In genomic region chr15:31280037-31280830, GRCh38 we compare ENCODE assay signal across 9 cellular contexts. TPM values are rescaled to one million over a fixed set of nuclear protein-coding genes. Genes with fewer than 3 reads are reported as not detected.
DNase-seq lines count a peak whose midpoint lies in the region; ATAC-seq and TF ChIP-seq lines count a peak whose summit lies in the region.
"Had no signal": no experiment of that assay in that cellular context is flagged by ENCODE, and none has a peak within 500 bp of the region (broad histone marks: within the 10 kb centered on the region; RNA-seq: fewer than 3 reads in every experiment).

No MANE protein-coding gene starts in this region.

- no peaks in the 10 kb centered on the region for H3K27me3 ChIP-seq in tibial artery

- POLR2A ChIA-PET in activated CD8-positive, alpha-beta T cell treated with anti-CD3 and anti-CD28 coated beads, Interleukin-2, amount 10 ng/mL, durations not matched to agents 7 days and 5 days (lab: Charles Lee), result no interaction called here
- POLR2A ChIA-PET in activated CD8-positive, alpha-beta T cell treated with anti-CD3 and anti-CD28 coated beads for 36 hours (lab: Charles Lee), result interaction anchor here (0.6 to 1.0 kb wide), 2 partner anchors 9 to 11 kb away, joined by 3 read pairs; no protein-coding TSS in a partner anchor
- POLR2A ChIA-PET in WTC11 (lab: Charles Lee), result no interaction called here

- no peaks in the 10 kb centered on the region for H3K9me3 Mint-ChIP-seq in activated CD8-positive, alpha-beta T cell treated with anti-CD3 and anti-CD28 coated beads, Interleukin-2, amount 10 ng/mL, durations not matched to agents 7 days and 5 days (ENCODE audit: insufficient read depth)
- H3K9me3 Mint-ChIP-seq in activated CD8-positive, alpha-beta T cell treated with anti-CD3 and anti-CD28 coated beads for 36 hours, result peaks cover 3% of the 10 kb centered on the region
- peaks cover 14% of the 10 kb centered on the region for H3K9me3 Mint-ChIP-seq in WTC11

- peak; percentile 15 for DNase-seq in activated CD8-positive, alpha-beta T cell treated with anti-CD3 and anti-CD28 coated beads, Interleukin-2, amount 10 ng/mL, durations not matched to agents 7 days and 5 days
- DNase-seq in activated CD8-positive, alpha-beta T cell treated with anti-CD3 and anti-CD28 coated beads for 36 hours, result no peak
- peak; percentile 6 for DNase-seq in WTC11 (ENCODE audit: low spot score)
- DNase-seq in left kidney (ENCODE audit: low read depth, low spot score), result peak; percentile 80
- DNase-seq in tibial artery, result peak; percentile 20 to 58

- no peak for TF ChIP-seq CTCF in activated CD8-positive, alpha-beta T cell treated with anti-CD3 and anti-CD28 coated beads for 36 hours (IDR thresholded peaks at IDR 0.05)
- TF ChIP-seq CTCF in WTC11 (IDR thresholded peaks at IDR 0.05), result no peak
- TF ChIP-seq CTCF in tibial artery (IDR thresholded peaks at IDR 0.05), result no peak

- intact Hi-C loops in activated CD8-positive, alpha-beta T cell treated with anti-CD3 and anti-CD28 coated beads for 36 hours (cut with micrococcal nuclease), result no loop called here
- intact Hi-C loops in tibial artery (cut with DNase I; ENCODE audit: low total_unique reads), result no loop called here

- H3K4me3 Mint-ChIP-seq in activated CD8-positive, alpha-beta T cell treated with anti-CD3 and anti-CD28 coated beads, Interleukin-2, amount 10 ng/mL, durations not matched to agents 7 days and 5 days, result no peak overlapping the region
- no peak overlapping the region for H3K4me3 Mint-ChIP-seq in activated CD8-positive, alpha-beta T cell treated with anti-CD3 and anti-CD28 coated beads for 36 hours
- no peak overlapping the region for H3K4me3 Mint-ChIP-seq in WTC11
- H3K4me3 Mint-ChIP-seq: B cell had no signal

- no peaks in the 10 kb centered on the region for H3K36me3 ChIP-seq in tibial artery

- no peak overlapping the region for H3K27ac ChIP-seq in tibial artery

- H3K27ac Mint-ChIP-seq in activated CD8-positive, alpha-beta T cell treated with anti-CD3 and anti-CD28 coated beads, Interleukin-2, amount 10 ng/mL, durations not matched to agents 7 days and 5 days, result no peak overlapping the region
- H3K27ac Mint-ChIP-seq in activated CD8-positive, alpha-beta T cell treated with anti-CD3 and anti-CD28 coated beads for 36 hours, result no peak overlapping the region
- H3K27ac Mint-ChIP-seq in WTC11, result no peak overlapping the region
- H3K27ac Mint-ChIP-seq: B cell had no signal

- peaks cover 0 to 21% (median 16%) of the 10 kb centered on the region in 4 donors for H3K4me1 ChIP-seq in tibial artery

- H3K27me3 Mint-ChIP-seq in activated CD8-positive, alpha-beta T cell treated with anti-CD3 and anti-CD28 coated beads, Interleukin-2, amount 10 ng/mL, durations not matched to agents 7 days and 5 days (ENCODE audit: low read depth), result peaks cover 6% of the 10 kb centered on the region
- no peaks in the 10 kb centered on the region for H3K27me3 Mint-ChIP-seq in activated CD8-positive, alpha-beta T cell treated with anti-CD3 and anti-CD28 coated beads for 36 hours
- no peaks in the 10 kb centered on the region; the same call in 1 of the 2 replicates for H3K27me3 Mint-ChIP-seq in WTC11 (ENCODE audit: low read depth)
- H3K27me3 Mint-ChIP-seq: B cell had no signal

- H3K4me1 Mint-ChIP-seq in activated CD8-positive, alpha-beta T cell treated with anti-CD3 and anti-CD28 coated beads, Interleukin-2, amount 10 ng/mL, durations not matched to agents 7 days and 5 days (ENCODE audit: low read depth), result peaks cover 2% of the 10 kb centered on the region
- H3K4me1 Mint-ChIP-seq in activated CD8-positive, alpha-beta T cell treated with anti-CD3 and anti-CD28 coated beads for 36 hours (ENCODE audit: low read depth), result peaks cover 5% of the 10 kb centered on the region
- H3K4me1 Mint-ChIP-seq in WTC11, result peaks cover 4% of the 10 kb centered on the region; the same call in 1 of the 2 replicates

- no peak overlapping the region for H3K4me3 ChIP-seq in tibial artery

- no peaks in the 10 kb centered on the region for H3K9me3 ChIP-seq in tibial artery

- ATAC-seq in activated CD8-positive, alpha-beta T cell treated with anti-CD3 and anti-CD28 coated beads, Interleukin-2, amount 10 ng/mL, durations not matched to agents 7 days and 5 days, result no peak
- ATAC-seq in activated CD8-positive, alpha-beta T cell treated with anti-CD3 and anti-CD28 coated beads for 36 hours, result no peak
- ATAC-seq in WTC11 (no peak), HG02798 (IDR thresholded peaks at IDR 0.05; ENCODE audit: poor library complexity, unreplicated experiment) (no peak), GM21526 (IDR thresholded peaks at IDR 0.05; ENCODE audit: low FRiP score, unreplicated experiment) (no peak), HG03469 (IDR thresholded peaks at IDR 0.05; ENCODE audit: unreplicated experiment) (no peak)

- CTCF ChIA-PET in activated CD8-positive, alpha-beta T cell treated with anti-CD3 and anti-CD28 coated beads, Interleukin-2, amount 10 ng/mL, durations not matched to agents 7 days and 5 days (lab: Charles Lee), result no interaction called here
- CTCF ChIA-PET in activated CD8-positive, alpha-beta T cell treated with anti-CD3 and anti-CD28 coated beads for 36 hours (lab: Charles Lee), result no interaction called here
- CTCF ChIA-PET in WTC11 (lab: Charles Lee), result interaction anchor here (1.0 to 2.0 kb wide), 2 partner anchors 23 to 80 kb away, joined by 3 to 6 read pairs; no protein-coding TSS in a partner anchor

- no peaks in the 10 kb centered on the region for H3K36me3 Mint-ChIP-seq in activated CD8-positive, alpha-beta T cell treated with anti-CD3 and anti-CD28 coated beads, Interleukin-2, amount 10 ng/mL, durations not matched to agents 7 days and 5 days (ENCODE audit: low read depth)
- H3K36me3 Mint-ChIP-seq in activated CD8-positive, alpha-beta T cell treated with anti-CD3 and anti-CD28 coated beads for 36 hours (ENCODE audit: low read depth), result no peaks in the 10 kb centered on the region
- H3K36me3 Mint-ChIP-seq in WTC11, result no peaks in the 10 kb centered on the region

TF ChIP-seq in WTC11, 78 proteins besides CTCF, POLR2A, EP300 and RAD21 (continues in another document):
- TF ChIP-seq ATF1 (CRISPR knock-in tag; IDR thresholded peaks at IDR 0.05) (no peak), FOXP1 (CRISPR knock-in tag; IDR thresholded peaks at IDR 0.05; ENCODE audit: borderline replicate concordance) (no peak), CREB1 (CRISPR knock-in tag; IDR thresholded peaks at IDR 0.05) (no peak), CREM (CRISPR knock-in tag; IDR thresholded peaks at IDR 0.05) (no peak), HMGXB4 (CRISPR knock-in tag; IDR thresholded peaks at IDR 0.05) (no peak), ZNF121 (CRISPR knock-in tag; IDR thresholded peaks at IDR 0.05) (no peak), ZNF512 (CRISPR knock-in tag; IDR thresholded peaks at IDR 0.05; ENCODE audit: borderline replicate concordance) (no peak), SMAD3 (CRISPR knock-in tag; IDR thresholded peaks at IDR 0.05; ENCODE audit: borderline replicate concordance) (no peak), ATF6 (CRISPR knock-in tag; IDR thresholded peaks at IDR 0.05) (no peak)

RNA-seq across cellular contexts. Expression of gene KLF13, which starts 46.4 kb away (rescaled TPM):
- 100 to 1,000 TPM; 214 to 215 TPM for total RNA-seq in activated CD8-positive, alpha-beta T cell treated with anti-CD3 and anti-CD28 coated beads, Interleukin-2, amount 10 ng/mL, durations not matched to agents 7 days and 5 days
- total RNA-seq in activated CD8-positive, alpha-beta T cell treated with anti-CD3 and anti-CD28 coated beads for 36 hours, result 100 to 1,000 TPM; 163 to 175 TPM
- total RNA-seq in WTC11 (2021), result 36.9 to 38.1 TPM (median 37.2 TPM) in 3 replicates
